ENCODE assay signal across 8 cellular contexts in genomic region chr1:246647113-246647512, GRCh38.
DNase-seq lines count a peak whose midpoint lies in the region; ATAC-seq and TF ChIP-seq lines count a peak whose summit lies in the region.

No MANE protein-coding gene starts in this region.

- peaks cover 16% of the 10 kb centered on the region for H3K4me1 ChIP-seq in HAP-1

- intact Hi-C loops in left ventricle myocardium superior (cut with micrococcal nuclease) (loop anchor here (10.0 kb wide), 2 partner anchors 48 to 82 kb away; partner anchors contain the start of genes CNST and TFB2M), sciatic nerve (cut with DNase I) (no loop called here)

- peak; percentile 67 for TF ChIP-seq CTCF in WI38 (IDR thresholded peaks at IDR 0.05; ENCODE audit: low read depth, low read length)

- H3K9me3 ChIP-seq in HAP-1 = no peaks in the 10 kb centered on the region

- DNase-seq in HAP-1 (ENCODE audit: low spot score in 2 of 2) (peak; percentile 84 to 88), left ventricle myocardium superior (peak; percentile 79), sciatic nerve (ENCODE audit: low spot score) (no peak), germinal center (ENCODE audit: low spot score) (no peak), glomerular visceral epithelial cell (ENCODE audit: extremely low spot score) (no peak)

- H3K27me3 ChIP-seq in HAP-1 (ENCODE audit: low read depth) = no peaks in the 10 kb centered on the region

- H3K36me3 ChIP-seq in HAP-1 (replicated peaks) = no peaks in the 10 kb centered on the region; the same call in none of the 2 replicates

- peak; percentile 97 for ATAC-seq in left ventricle myocardium superior
- peak; percentile 96 for ATAC-seq in sciatic nerve
- ATAC-seq in HG02759 (IDR thresholded peaks at IDR 0.05; ENCODE audit: unreplicated experiment) = no peak
- no peak for ATAC-seq in HG03432 (IDR thresholded peaks at IDR 0.05; ENCODE audit: unreplicated experiment)

- H3K4me3 ChIP-seq in HAP-1 (no peak overlapping the region), WI38 (ENCODE audit: low read depth, low read length) (no peak overlapping the region)

- in situ Hi-C loops in HAP-1 (cut with MboI; ENCODE audit: low sequenced_read_pairs) = no loop called here

Comparison
In these comparisons a context has a peak if more than half of its experiments do, and no peak if none do; other contexts are left out.
1. DNase-seq: peak in HAP-1 (2 of 2) and left ventricle myocardium superior (single experiment); none in sciatic nerve (single experiment), germinal center (single experiment) and glomerular visceral epithelial cell (single experiment).
2. ATAC-seq: peak in left ventricle myocardium superior (single experiment) and sciatic nerve (single experiment); none in HG02759 (single experiment) and HG03432 (single experiment).